22 cellular contexts compared by ENCODE assay signal in genomic region chr3:46239301-46239938, GRCh38. TPM values are rescaled to one million over a fixed set of nuclear protein-coding genes. Genes with fewer than 3 reads are reported as not detected.
A peak's percentile ranks its signal among the peaks of the same experiment; 100 is the strongest.
DNase-seq lines count a peak whose midpoint lies in the region; ATAC-seq, FAIRE-seq and TF ChIP-seq lines count a peak whose summit lies in the region.
"Had no signal": no experiment of that assay in that cellular context is flagged by ENCODE, and none has a peak within 500 bp of the region (broad histone marks: within the 10 kb centered on the region; RNA-seq: fewer than 3 reads in every experiment).

No MANE protein-coding gene starts in this region.

- H3K4me1 ChIP-seq in PC-9 (replicated peaks; ENCODE audit: insufficient read depth), result peaks cover 22% of the 10 kb centered on the region
- H3K4me1 ChIP-seq in endodermal cell (ENCODE audit: control insufficient read depth, insufficient read depth, low read length), result no peaks in the 10 kb centered on the region
- H3K4me1 ChIP-seq in keratinocyte (ENCODE audit: control insufficient read depth, extremely low read depth, insufficient read depth, low read length), result no peaks in the 10 kb centered on the region
- H3K4me1 ChIP-seq: Peyer's patch had no signal

- no peak overlapping the region for H3K4me3 Mint-ChIP-seq in endodermal cell
- H3K4me3 Mint-ChIP-seq: CD14-positive monocyte had no signal

- BruUV-seq in PC-9 (replicated peaks; lab: Mats Ljungman, UMichigan), result no TSS peak

- H3K4me2 ChIP-seq in PC-9 (0 out of 2 replicates have a peak overlapping the region, but pooled peaks have one; percentile 12), keratinocyte (ENCODE audit: control insufficient read depth, extremely low read depth, insufficient read depth, low read depth, low read length) (no peak overlapping the region)

- TF ChIP-seq CTCF in PC-9 (conservative IDR thresholded peaks at IDR 0.05) (no peak), endodermal cell (conservative IDR thresholded peaks at IDR 0.05) (no peak), keratinocyte (optimal IDR thresholded peaks at IDR 0.05 in 1 of 3, IDR thresholded peaks at IDR 0.05 in 1 of 3, conservative IDR thresholded peaks at IDR 0.05 in 1 of 3; ENCODE audit: extremely low read depth in 1 of 3, insufficient read depth in 2 of 3, low read length in 3 of 3) (no peak)

- no peaks in the 10 kb centered on the region for H3K9me1 ChIP-seq in keratinocyte (ENCODE audit: control insufficient read depth, extremely low read depth, insufficient read depth, low read length)

- H3K9me3 ChIP-seq in PC-9 (ENCODE audit: insufficient read depth, low read depth) (no peaks in the 10 kb centered on the region), endodermal cell (ENCODE audit: control insufficient read depth, low read length) (no peaks in the 10 kb centered on the region), keratinocyte (ENCODE audit: control insufficient read depth, low read depth, low read length) (no peaks in the 10 kb centered on the region)
- H3K9me3 ChIP-seq: Peyer's patch had no signal

- H3K9me2 ChIP-seq in PC-9 (ENCODE audit: insufficient read depth), result no peaks in the 10 kb centered on the region

- H3K4me1 Mint-ChIP-seq in endodermal cell, result peaks cover 2% of the 10 kb centered on the region

- CTCF ChIA-PET in PC-9 (lab: Charles Lee), result no interaction called here

- no peaks in the 10 kb centered on the region for H3K9me3 Mint-ChIP-seq in endodermal cell

- dilution Hi-C loops in keratinocyte (cut with MboI; ENCODE audit: extremely low pct_ligation_motif_present, low sequenced_read_pairs), result no loop called here

- H3K79me2 ChIP-seq in PC-9 (ENCODE audit: low read depth) (no peaks in the 10 kb centered on the region), keratinocyte (ENCODE audit: control insufficient read depth, insufficient read depth, low read length) (no peaks in the 10 kb centered on the region)

- POLR2A ChIA-PET in PC-9 (lab: Charles Lee; ENCODE audit: unreplicated experiment), result interaction anchor here (0.5 to 0.7 kb wide), 2 partner anchors 9 to 829 kb away, joined by 6 to 17 read pairs; no protein-coding TSS in a partner anchor

- WGBS in endodermal cell (ENCODE audit: insufficient coverage in 1 of 2, insufficient read length in 1 of 2), 2 experiments, result 86 to 89% methylated on average over 2 to 3 of the region's 3 CpGs

- H4K20me1 ChIP-seq in PC-9 (ENCODE audit: insufficient read depth), result no peaks in the 10 kb centered on the region
- no peaks in the 10 kb centered on the region for H4K20me1 ChIP-seq in keratinocyte (ENCODE audit: control insufficient read depth, extremely low read depth, insufficient read depth, low read length)

- no peaks in the 10 kb centered on the region for H3K27me3 ChIP-seq in PC-9 (ENCODE audit: insufficient read depth, low read depth)
- no peaks in the 10 kb centered on the region for H3K27me3 ChIP-seq in endodermal cell (ENCODE audit: control insufficient read depth, insufficient read depth, low read length, poor library complexity, severe bottlenecking)
- H3K27me3 ChIP-seq in keratinocyte (ENCODE audit: control insufficient read depth, extremely low read depth, insufficient read depth, low read length), result peaks cover 16% of the 10 kb centered on the region
- H3K27me3 ChIP-seq: Peyer's patch had no signal

- peaks cover 9% of the 10 kb centered on the region; the same call in 1 of the 2 replicates for H3F3A ChIP-seq in PC-9 (ENCODE audit: insufficient read depth, low read depth)

- DNase-seq in NK-92 treated with Interleukin-12 subunit alpha and Interleukin-12 subunit beta, amount 100 ng/mL, for 24 hours (lab: John Stamatoyannopoulos, UW), result peak; percentile 15
- DNase-seq in NK-92 (lab: John Stamatoyannopoulos, UW; ENCODE audit: unreplicated experiment) (no peak), PC-9 (peak in 1 of 2 experiments; percentile 75), endodermal cell (peak; percentile 60), keratinocyte (ENCODE audit: low read depth, low spot score) (no peak), activated T-cell treated with anti-CD3 and anti-CD28 coated beads for 4 hours (no peak)
- no peak for DNase-seq in stimulated activated CD4-positive, alpha-beta T cell treated with anti-CD3 and anti-CD28 coated beads, Interleukin-12 subunit alpha, Interleukin-12 subunit beta, amount 100 ng/mL, for 4 hours
- DNase-seq: AML-193, DMS 273 treated with DMSO at 0.1 percent for 48 hours, DND-41, Kasumi-1, MM.1S, NCI-H187, NCI-H2227 treated with DMSO at 0.1 percent for 48 hours, NCI-H524 treated with DMSO at 0.1 percent for 48 hours, Peyer's patch, SHP77 had no signal

- H3K9ac ChIP-seq in endodermal cell (ENCODE audit: extremely low read depth, low read length, poor library complexity, severe bottlenecking) (no peak overlapping the region), keratinocyte (ENCODE audit: control insufficient read depth, extremely low read depth, insufficient read depth, low read length) (no peak overlapping the region)

- H3K36me3 Mint-ChIP-seq in endodermal cell (ENCODE audit: low read depth), result no peaks in the 10 kb centered on the region

- intact Hi-C loops in PC-9 (cut with micrococcal nuclease; ENCODE audit: unreplicated experiment), result no loop called here

- FAIRE-seq in keratinocyte (lab: Jason Lieb, UNC), result peak; percentile 52

- H3K27ac ChIP-seq in PC-9, result peak overlapping the region; percentile 44; the same call in 1 of the 2 replicates
- H3K27ac ChIP-seq in endodermal cell (ENCODE audit: low read depth, low read length), result no peak overlapping the region
- H3K27ac ChIP-seq in keratinocyte (ENCODE audit: control insufficient read depth, insufficient read depth, low read length), result no peak overlapping the region
- H3K27ac ChIP-seq: 22Rv1, Peyer's patch, SK-N-MC had no signal

- H3K27ac Mint-ChIP-seq in endodermal cell, result no peak overlapping the region
- H3K27ac Mint-ChIP-seq: CD14-positive monocyte had no signal

- H3K4me3 ChIP-seq in PC-9 (no peak overlapping the region), endodermal cell (ENCODE audit: low read length) (no peak overlapping the region), keratinocyte (ENCODE audit: control insufficient read depth in 2 of 3, extremely low read depth in 1 of 3, insufficient read depth in 2 of 3, low read depth in 1 of 3, low read length in 3 of 3) (no peak overlapping the region)
- H3K4me3 ChIP-seq: Peyer's patch, SK-N-MC had no signal

- no peak overlapping the region for H2AFZ ChIP-seq in PC-9
- H2AFZ ChIP-seq in keratinocyte (ENCODE audit: control insufficient read depth, low read length), result no peak overlapping the region

- H3K36me3 ChIP-seq in PC-9 (ENCODE audit: low read depth) (no peaks in the 10 kb centered on the region), endodermal cell (ENCODE audit: control insufficient read depth, insufficient read depth, low read length) (no peaks in the 10 kb centered on the region), keratinocyte (ENCODE audit: control insufficient read depth in 2 of 2, extremely low read depth in 1 of 2, insufficient read depth in 2 of 2, low read length in 2 of 2) (no peaks in the 10 kb centered on the region)
- H3K36me3 ChIP-seq: Peyer's patch had no signal

- H3K27me3 Mint-ChIP-seq in endodermal cell (ENCODE audit: insufficient read depth), result peaks cover 5% of the 10 kb centered on the region

- no peak for ATAC-seq in GM21717 (IDR thresholded peaks at IDR 0.05; ENCODE audit: unreplicated experiment)
- ATAC-seq: HCT116 had no signal

RNA-seq across cellular contexts. Expression of gene CCR3, which starts 2.8 kb away (rescaled TPM):
- total RNA-seq in PC-9 (2021), result 1.7 and 3.1 TPM in 2 replicates
- not detected for total RNA-seq in endodermal cell
- polyA plus RNA-seq in endodermal cell (2013, experiment 1 of 2), result not detected
- polyA plus RNA-seq in endodermal cell (2013, experiment 2 of 2), result not detected
- 0.16 to 0.84 TPM (median 0.17 TPM) in 3 replicates for polyA plus RNA-seq in keratinocyte
- not detected for polyA plus RNA-seq in keratinocyte (2011; ENCODE audit: low read depth)
- 0.12 and 0.33 TPM in 2 replicates for polyA plus RNA-seq in keratinocyte (2011; cell fraction: cytosol; rRNA removed)
- 0.73 and 0.85 TPM in 2 replicates for polyA plus RNA-seq in keratinocyte (2011; cell fraction: nucleus; rRNA removed)
- polyA plus RNA-seq in keratinocyte (2012; ENCODE audit: low replicate concordance), result 0.35 TPM in 1 of 2 replicates, not detected in the other
- 0.19 to 2.1 TPM in 2 of 3 replicates, not detected in the other for polyA minus RNA-seq in keratinocyte
- polyA minus RNA-seq in keratinocyte (2011; cell fraction: cytosol; rRNA and poly(A)+ RNA removed), result not detected
- polyA minus RNA-seq in keratinocyte (2011; cell fraction: nucleus; rRNA and poly(A)+ RNA removed), result 0.31 and 0.42 TPM in 2 replicates
- total RNA-seq: Peyer's patch had no signal

RNA-seq across cellular contexts. Expression of gene CCR1, which starts 31.3 kb away (rescaled TPM):
- total RNA-seq in PC-9 (2021) (0.28 TPM in 1 of 2 replicates, not detected in the other), endodermal cell (under 1 TPM in 1 of 2 donors, not detected in 1; 0.11 TPM)
- polyA plus RNA-seq in endodermal cell (2013, experiment 1 of 2), result 0.07 TPM
- 0.17 TPM for polyA plus RNA-seq in endodermal cell (2013, experiment 2 of 2)
- polyA plus RNA-seq in keratinocyte, result 0.03 TPM in 1 of 3 replicates, not detected in the others
- not detected for polyA plus RNA-seq in keratinocyte (2011; ENCODE audit: low read depth)
- not detected in 2 replicates for polyA plus RNA-seq in keratinocyte (2011; cell fraction: cytosol; rRNA removed)
- polyA plus RNA-seq in keratinocyte (2011; cell fraction: nucleus; rRNA removed), result not detected in 2 replicates
- not detected in 2 replicates for polyA plus RNA-seq in keratinocyte (2012; ENCODE audit: low replicate concordance)
- not detected in 3 replicates for polyA minus RNA-seq in keratinocyte
- polyA minus RNA-seq in keratinocyte (2011; cell fraction: cytosol; rRNA and poly(A)+ RNA removed), result not detected
- polyA minus RNA-seq in keratinocyte (2011; cell fraction: nucleus; rRNA and poly(A)+ RNA removed), result not detected in 2 replicates

Comparison
In these comparisons a context has a peak if more than half of its experiments do, and no peak if none do; other contexts are left out.
1. DNase-seq: peak in NK-92 treated with Interleukin-12 subunit alpha and Interleukin-12 subunit beta, amount 100 ng/mL, for 24 hours (single experiment) and endodermal cell (single experiment); none in NK-92 (single experiment), keratinocyte (single experiment), activated T-cell treated with anti-CD3 and anti-CD28 coated beads for 4 hours (single experiment) and stimulated activated CD4-positive, alpha-beta T cell treated with anti-CD3 and anti-CD28 coated beads, Interleukin-12 subunit alpha, Interleukin-12 subunit beta, amount 100 ng/mL, for 4 hours (single experiment).